ENCODE assay signal across 9 cellular contexts in the genomic region with DNA sequence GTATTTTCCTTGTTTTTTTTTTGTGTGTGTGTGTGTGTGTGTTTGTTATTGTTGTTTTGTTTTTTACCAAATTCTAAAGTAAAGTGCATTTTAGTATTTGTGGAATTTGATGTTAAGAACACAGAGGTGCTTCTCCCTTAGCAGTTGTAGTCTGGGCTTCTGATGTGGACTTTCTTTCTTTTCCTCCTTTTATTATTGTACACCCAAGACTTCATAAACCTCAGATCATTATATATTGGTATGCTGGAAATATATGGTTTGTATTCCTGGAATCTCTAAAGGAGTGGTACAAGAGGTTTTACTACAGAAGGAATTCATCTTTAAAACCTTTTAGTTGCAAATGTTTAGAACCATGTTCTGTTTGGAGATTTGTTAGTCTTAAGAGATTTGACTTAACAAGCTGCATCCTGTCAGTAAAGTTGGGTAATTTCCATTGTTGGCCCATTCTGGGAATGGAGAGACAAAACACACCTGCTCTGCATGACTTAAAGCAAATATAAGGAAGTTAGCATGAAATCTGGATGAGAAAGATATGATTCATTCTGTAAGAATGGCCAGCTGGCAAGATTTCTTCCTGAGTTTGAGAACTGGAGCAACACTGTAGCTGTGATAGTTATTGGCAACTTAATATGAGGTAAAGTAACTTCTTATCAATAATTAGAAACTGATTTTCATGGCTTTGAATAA.
DNase-seq lines count a peak whose midpoint lies in the region; ATAC-seq, FAIRE-seq and TF ChIP-seq lines count a peak whose summit lies in the region.
"Had no signal": no experiment of that assay in that cellular context is flagged by ENCODE, and none has a peak within 500 bp of the region (broad histone marks: within the 10 kb centered on the region; RNA-seq: fewer than 3 reads in every experiment).

No MANE protein-coding gene starts in this region.

- no peak overlapping the region for H3K27ac Mint-ChIP-seq in stimulated activated memory B cell treated with anti-CD40 and anti-IgM and Interleukin-4, amounts not matched to agents 10 μg/mL and 1 μg/mL and 100 μg/mL, for 72 hours
- H3K27ac Mint-ChIP-seq: stimulated activated naive B cell treated with anti-CD40 and anti-IgM and Interleukin-4, amounts not matched to agents 10 μg/mL and 1 μg/mL and 100 μg/mL, for 72 hours had no signal

- no peak overlapping the region for H2AK5ac ChIP-seq in IMR-90 (ENCODE audit: low read depth, low read length)

- ATAC-seq in IMR-90 (ENCODE audit: low read depth), result peak; percentile 73
- ATAC-seq in stimulated activated memory B cell treated with anti-CD40 and anti-IgM and Interleukin-4, amounts not matched to agents 10 μg/mL and 1 μg/mL and 100 μg/mL, for 72 hours, result no peak
- ATAC-seq: stimulated activated naive B cell treated with anti-CD40 and anti-IgM and Interleukin-4, amounts not matched to agents 10 μg/mL and 1 μg/mL and 100 μg/mL, for 72 hours had no signal

- no peak overlapping the region for H3K23ac ChIP-seq in IMR-90 (ENCODE audit: low read depth, low read length)

- no peak overlapping the region for H3K9ac ChIP-seq in IMR-90 (ENCODE audit: low read depth, low read length)

- FAIRE-seq in GM19239 (lab: Jason Lieb, UNC), result no peak

- H2AK9ac ChIP-seq in IMR-90 (replicated peaks; ENCODE audit: low read depth, low read length, poor library complexity), result no peak overlapping the region

- peaks cover 0 to 3% of the 10 kb centered on the region in 2 experiments; a peak in 1 of 4 replicates for H3K79me1 ChIP-seq in IMR-90 (ENCODE audit: low read depth in 1 of 2, low read length in 2 of 2)

- no peak for TF ChIP-seq POLR2A in IMR-90 (IDR thresholded peaks at IDR 0.05; ENCODE audit: low read depth, low read length)

- H3K4ac ChIP-seq in IMR-90 (ENCODE audit: low read depth, low read length), result peak overlapping the region; percentile 18; the same call in 1 of the 2 replicates

- no peak overlapping the region for H3K14ac ChIP-seq in IMR-90 (replicated peaks; ENCODE audit: low read depth, low read length)

- peaks cover 14% of the 10 kb centered on the region for H3K4me1 ChIP-seq in IMR-90 (ENCODE audit: control insufficient read depth, insufficient read depth, low read length)

- H3K4me1 Mint-ChIP-seq in stimulated activated memory B cell treated with anti-CD40 and anti-IgM and Interleukin-4, amounts not matched to agents 10 μg/mL and 1 μg/mL and 100 μg/mL, for 72 hours, result no peaks in the 10 kb centered on the region

- H3K27me3 ChIP-seq in IMR-90 (ENCODE audit: control insufficient read depth, insufficient read depth, low read length), result no peaks in the 10 kb centered on the region

- no peaks in the 10 kb centered on the region for H3K9me3 ChIP-seq in IMR-90 (ENCODE audit: control insufficient read depth, insufficient read depth, low read length)

- peak overlapping the region in 1 of 2 experiments; percentile 31; a peak in 1 of 4 replicates for H4K8ac ChIP-seq in IMR-90 (ENCODE audit: low read depth in 2 of 2, low read length in 2 of 2)

- peak overlapping the region; percentile 23; the same call in 1 of the 2 replicates for H2BK20ac ChIP-seq in IMR-90 (ENCODE audit: low read depth, low read length)

- H4K91ac ChIP-seq in IMR-90 (ENCODE audit: insufficient read depth, low read depth, low read length), result no peak overlapping the region

- peak overlapping the region; percentile 89 for H2BK120ac ChIP-seq in IMR-90 (ENCODE audit: low read depth, low read length)

- dilution Hi-C loops in IMR-90 (cut with HindIII; ENCODE audit: low sequenced_read_pairs, unreplicated experiment), result no loop called here

- H3K36me3 ChIP-seq in IMR-90 (ENCODE audit: control insufficient read depth, insufficient read depth, low read length), result peaks cover 15% of the 10 kb centered on the region

- TF ChIP-seq RAD21 in IMR-90 (IDR thresholded peaks at IDR 0.05; ENCODE audit: low read length), result no peak

- no peak overlapping the region for H3K4me3 ChIP-seq in IMR-90 (ENCODE audit: insufficient read depth, low read depth, low read length)

- H3K9me3 Mint-ChIP-seq in stimulated activated memory B cell treated with anti-CD40 and anti-IgM and Interleukin-4, amounts not matched to agents 10 μg/mL and 1 μg/mL and 100 μg/mL, for 72 hours, result no peaks in the 10 kb centered on the region
- H3K9me3 Mint-ChIP-seq: stimulated activated naive B cell treated with anti-CD40 and anti-IgM and Interleukin-4, amounts not matched to agents 10 μg/mL and 1 μg/mL and 100 μg/mL, for 72 hours had no signal

- no peak for TF ChIP-seq CTCF in IMR-90 (conservative IDR thresholded peaks at IDR 0.05; ENCODE audit: low read depth, low read length)

- H3K27ac ChIP-seq in IMR-90 (ENCODE audit: insufficient read depth, low read length), result peak overlapping the region; percentile 58; the same call in 1 of the 2 replicates

- POLR2A ChIA-PET in IMR-90 (lab: Charles Lee; ENCODE audit: unreplicated experiment), result no interaction called here

- no peak overlapping the region for H2AFZ ChIP-seq in IMR-90 (replicated peaks; ENCODE audit: low read length, poor library complexity)

- BruUV-seq in IMR-90 (replicated peaks; lab: Mats Ljungman, UMichigan), result no TSS peak

- 0 out of 2 replicates have a peak overlapping the region, but pooled peaks have one; percentile 37 for H4K5ac ChIP-seq in IMR-90 (ENCODE audit: low read depth, low read length)

- DNase-seq in CD1c-positive myeloid dendritic cell (ENCODE audit: extremely low spot score), result peak; percentile 33
- peak; percentile 98 for DNase-seq in IMR-90
- peak; percentile 98 for DNase-seq in dermis blood vessel endothelial cell
- peak; percentile 66 for DNase-seq in myocyte (ENCODE audit: low read depth)
- no peak for DNase-seq in GM19238 (ENCODE audit: insufficient read length, low spot score)
- DNase-seq in NCI-H526 treated with DMSO at 0.1 percent for 48 hours (lab: John Stamatoyannopoulos, UW), result no peak
- no peak for DNase-seq in GM19239 (ENCODE audit: insufficient read length, low spot score)
- DNase-seq: stimulated activated naive B cell treated with anti-CD40 and anti-IgM and Interleukin-4, amounts not matched to agents 10 μg/mL and 1 μg/mL and 100 μg/mL, for 72 hours had no signal

- no peaks in the 10 kb centered on the region for H3K9me1 ChIP-seq in IMR-90 (ENCODE audit: insufficient read depth, low read length)

- H3K56ac ChIP-seq in IMR-90 (ENCODE audit: extremely low read depth, insufficient read depth, low read length), result 0 out of 2 replicates have a peak overlapping the region, but pooled peaks have one; percentile 23

- no peak overlapping the region for H3K4me3 Mint-ChIP-seq in stimulated activated memory B cell treated with anti-CD40 and anti-IgM and Interleukin-4, amounts not matched to agents 10 μg/mL and 1 μg/mL and 100 μg/mL, for 72 hours
- H3K4me3 Mint-ChIP-seq: stimulated activated naive B cell treated with anti-CD40 and anti-IgM and Interleukin-4, amounts not matched to agents 10 μg/mL and 1 μg/mL and 100 μg/mL, for 72 hours had no signal

- in situ Hi-C loops in IMR-90 (cut with MboI; ENCODE audit: low sequenced_read_pairs), result no loop called here

- H3K36me3 Mint-ChIP-seq in stimulated activated memory B cell treated with anti-CD40 and anti-IgM and Interleukin-4, amounts not matched to agents 10 μg/mL and 1 μg/mL and 100 μg/mL, for 72 hours, result no peaks in the 10 kb centered on the region
- H3K36me3 Mint-ChIP-seq: stimulated activated naive B cell treated with anti-CD40 and anti-IgM and Interleukin-4, amounts not matched to agents 10 μg/mL and 1 μg/mL and 100 μg/mL, for 72 hours had no signal

- H2BK15ac ChIP-seq in IMR-90 (ENCODE audit: low read depth, low read length), result no peak overlapping the region

- H3K4me2 ChIP-seq in IMR-90 (ENCODE audit: low read depth, low read length), result peak overlapping the region; percentile 60; the same call in 1 of the 2 replicates

- intact Hi-C loops in IMR-90 (cut with micrococcal nuclease), result no loop called here

- CTCF ChIA-PET in IMR-90 (lab: Yijun Ruan, JAX), result interaction anchor here (0.9 to 1.4 kb wide), 2 partner anchors 12 to 311 kb away, joined by 4 to 5 read pairs; no protein-coding TSS in a partner anchor

- peak overlapping the region; percentile 92 for H2BK5ac ChIP-seq in IMR-90 (ENCODE audit: low read depth, low read length, poor library complexity, severe bottlenecking)

- no peaks in the 10 kb centered on the region for H4K20me1 ChIP-seq in IMR-90 (ENCODE audit: insufficient read depth, low read length)

- no peaks in the 10 kb centered on the region for H3K27me3 Mint-ChIP-seq in stimulated activated memory B cell treated with anti-CD40 and anti-IgM and Interleukin-4, amounts not matched to agents 10 μg/mL and 1 μg/mL and 100 μg/mL, for 72 hours
- H3K27me3 Mint-ChIP-seq: stimulated activated naive B cell treated with anti-CD40 and anti-IgM and Interleukin-4, amounts not matched to agents 10 μg/mL and 1 μg/mL and 100 μg/mL, for 72 hours had no signal

- H3K18ac ChIP-seq in IMR-90 (ENCODE audit: low read depth, low read length), result peak overlapping the region; percentile 74

TF ChIP-seq in IMR-90, 13 proteins besides CTCF, POLR2A, EP300 and RAD21:
- TF ChIP-seq MAFK (IDR thresholded peaks at IDR 0.05; ENCODE audit: low read depth, low read length), result peak; percentile 30
- peak; percentile 61; the same call in 1 of the 2 replicates for TF ChIP-seq FOS (IDR thresholded peaks at IDR 0.05; ENCODE audit: low read depth, low read length)
- peak; percentile 79 for TF ChIP-seq CEBPB (IDR thresholded peaks at IDR 0.05; ENCODE audit: low read depth, low read length)
- TF ChIP-seq CHD1 (IDR thresholded peaks at IDR 0.05; ENCODE audit: low read depth, low read length), result no peak
TF ChIP-seq in IMR-90: peak in this region for 3.

Comparison
In these comparisons a context has a peak if more than half of its experiments do, and no peak if none do; other contexts are left out.
1. DNase-seq: peak in CD1c-positive myeloid dendritic cell (single experiment), IMR-90 (single experiment), dermis blood vessel endothelial cell (single experiment) and myocyte (single experiment); none in GM19238 (single experiment), NCI-H526 treated with DMSO at 0.1 percent for 48 hours (single experiment) and GM19239 (single experiment).